8 cellular contexts compared by ENCODE assay signal in genomic region chr1:21368514-21369289, GRCh38.
A peak's percentile ranks its signal among the peaks of the same experiment; 100 is the strongest.
DNase-seq lines count a peak whose midpoint lies in the region; ATAC-seq and TF ChIP-seq lines count a peak whose summit lies in the region.

No MANE protein-coding gene starts in this region.

- ATAC-seq in activated B cell treated with CpG ODN at 0.5 μM for 24 hours (ENCODE audit: low read depth) (peak; percentile 45), GM18861 (IDR thresholded peaks at IDR 0.05; ENCODE audit: unreplicated experiment) (no peak)

- H3K36me3 Mint-ChIP-seq in activated B cell treated with CpG ODN at 0.5 μM for 24 hours (ENCODE audit: low read depth), result no peaks in the 10 kb centered on the region

- intact Hi-C loops in activated B cell treated with CpG ODN at 0.5 μM for 24 hours (cut with micrococcal nuclease), result loop anchor here (1.0 to 2.0 kb wide), 6 partner anchors 74 to 166 kb away; no protein-coding TSS in a partner anchor

- no peaks in the 10 kb centered on the region for H3K9me3 Mint-ChIP-seq in activated B cell treated with CpG ODN at 0.5 μM for 24 hours

- H3K27ac Mint-ChIP-seq in activated B cell treated with CpG ODN at 0.5 μM for 24 hours, result no peak overlapping the region

- no peak overlapping the region for H3K4me3 Mint-ChIP-seq in activated B cell treated with CpG ODN at 0.5 μM for 24 hours

- peak; percentile 57 for TF ChIP-seq CTCF in activated B cell treated with CpG ODN at 0.5 μM for 24 hours (IDR thresholded peaks at IDR 0.05)

- peak; percentile 90 for DNase-seq in DMS 273 (lab: John Stamatoyannopoulos, UW; ENCODE audit: unreplicated experiment)
- no peak for DNase-seq in DMS 273 treated with DMSO at 0.1 percent for 48 hours (lab: John Stamatoyannopoulos, UW)
- peak; percentile 44 for DNase-seq in NCI-H2107 treated with DMSO at 0.1 percent for 48 hours (lab: John Stamatoyannopoulos, UW; ENCODE audit: unreplicated experiment)
- DNase-seq in activated B cell treated with CpG ODN at 0.5 μM for 24 hours, result peak; percentile 52
- peak; percentile 45 for DNase-seq in central memory CD4-positive, alpha-beta T cell
- DNase-seq in kidney tubule cell (ENCODE audit: low spot score), result peak; percentile 82
- DNase-seq in stimulated activated CD4-positive, alpha-beta T cell treated with anti-CD3 and anti-CD28 coated beads, Interleukin-1b, Interleukin-23, amount 100 ng/mL, for 1 hour (ENCODE audit: low read depth in 2 of 2), result peak; percentile 42

- POLR2A ChIA-PET in activated B cell treated with CpG ODN at 0.5 μM for 24 hours (lab: Charles Lee), result interaction anchor here (0.7 to 6.7 kb wide), 8 partner anchors 24 to 136 kb away, joined by 3 to 86 read pairs (median 4); partner anchors contain the start of gene ECE1

- H3K4me1 Mint-ChIP-seq in activated B cell treated with CpG ODN at 0.5 μM for 24 hours, result peaks cover 26% of the 10 kb centered on the region

- no peaks in the 10 kb centered on the region for H3K27me3 Mint-ChIP-seq in activated B cell treated with CpG ODN at 0.5 μM for 24 hours

- CTCF ChIA-PET in activated B cell treated with CpG ODN at 0.5 μM for 24 hours (lab: Charles Lee), result interaction anchor here (0.6 to 9.6 kb wide), 37 partner anchors 13 to 362 kb away, joined by 3 to 247 read pairs (median 6); no protein-coding TSS in a partner anchor
